Comparison of ENCODE assay signal across 11 cellular contexts in genomic region chr1:17241091-17242074, GRCh38. TPM values are rescaled to one million over a fixed set of nuclear protein-coding genes. Genes with fewer than 3 reads are reported as not detected.
"Had no signal": no experiment of that assay in that cellular context is flagged by ENCODE, and none has a peak within 500 bp of the region (broad histone marks: within the 10 kb centered on the region; RNA-seq: fewer than 3 reads in every experiment).

No MANE protein-coding gene starts in this region.

RNA-seq across cellular contexts. Expression of gene PADI3, which starts 7.5 kb away (rescaled TPM):
- total RNA-seq: epithelial cell of proximal tubule; liver; naive thymus-derived CD8-positive, alpha-beta T cell; osteoblast; pulmonary artery endothelial cell; sciatic nerve; skeletal muscle tissue; spleen; subcutaneous adipose tissue; tibial nerve; upper lobe of right lung had no signal
- polyA plus RNA-seq: liver; naive thymus-derived CD8-positive, alpha-beta T cell; spleen had no signal

RNA-seq across cellular contexts. Expression of gene PADI1, which starts 36.5 kb away (rescaled TPM):
- total RNA-seq: naive thymus-derived CD8-positive, alpha-beta T cell; pulmonary artery endothelial cell; sciatic nerve; skeletal muscle tissue; subcutaneous adipose tissue; tibial nerve; upper lobe of right lung had no signal
- polyA plus RNA-seq: liver; naive thymus-derived CD8-positive, alpha-beta T cell had no signal
